13 cellular contexts compared by ENCODE assay signal in the genomic region with DNA sequence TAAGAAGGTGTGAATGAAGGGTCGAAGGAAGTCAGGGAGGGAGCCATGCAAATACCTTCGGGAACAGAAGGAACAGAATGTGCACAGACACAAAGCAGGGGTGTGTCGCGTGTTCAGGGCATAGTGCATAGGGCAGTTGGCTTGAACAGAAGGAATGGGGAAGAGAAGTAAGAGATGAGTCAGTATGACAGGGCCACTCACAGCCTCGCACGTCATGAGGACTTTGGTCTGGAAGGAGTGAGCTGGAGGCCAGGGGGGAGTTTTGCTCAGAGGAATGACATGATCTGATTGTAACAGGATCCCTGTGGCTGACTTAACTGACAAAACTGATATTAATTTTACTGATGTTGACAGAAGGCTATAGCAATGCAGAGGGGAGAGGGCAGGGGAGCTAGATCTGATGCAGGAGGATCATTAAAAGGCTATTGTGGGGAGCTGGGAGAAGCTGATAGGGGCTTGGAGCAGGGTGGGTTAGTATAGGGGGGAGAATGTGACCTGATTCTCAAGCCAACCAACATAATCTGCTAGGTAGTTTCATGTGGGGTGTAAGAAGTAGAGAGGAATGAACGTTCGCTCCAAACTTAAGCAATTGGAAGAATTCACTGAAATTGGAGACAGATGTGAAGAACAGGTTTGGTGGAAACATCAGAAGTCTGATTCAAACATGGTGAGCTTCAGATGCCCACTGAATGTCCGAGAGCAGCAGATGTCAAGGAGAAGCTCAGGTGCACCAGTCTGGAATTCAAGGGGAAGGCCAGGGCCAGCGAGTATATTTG.
DNase-seq lines count a peak whose midpoint lies in the region; ATAC-seq, FAIRE-seq and TF ChIP-seq lines count a peak whose summit lies in the region.
"Had no signal": no experiment of that assay in that cellular context is flagged by ENCODE, and none has a peak within 500 bp of the region (broad histone marks: within the 10 kb centered on the region; RNA-seq: fewer than 3 reads in every experiment).

No MANE protein-coding gene starts in this region.

- TF ChIP-seq CTCF in HepG2 (CRISPR knock-in tag; IDR thresholded peaks at IDR 0.05) (no peak), thyroid gland (IDR thresholded peaks at IDR 0.05) (no peak)

- intact Hi-C loops in HepG2 (cut with micrococcal nuclease; ENCODE audit: unreplicated experiment) = loop anchor here (10.0 kb wide), 1 partner anchor 210 kb away; no protein-coding TSS in a partner anchor
- intact Hi-C loops in thyroid gland (cut with DNase I) = loop anchor here (10.0 kb wide), 1 partner anchor 460 kb away; a partner anchor contains a TSS

- in situ Hi-C loops in HepG2 (cut with HindIII; ENCODE audit: extremely low pct_ligation_motif_present, low pct_unique_long_range_greater_than_20kb) = loop anchor here (10.0 kb wide), 1 partner anchor 510 kb away; no protein-coding TSS in a partner anchor

- WGBS in HepG2 (ENCODE audit: low lambda C conversion rate) = 28% methylated on average over 10 of the region's 10 CpGs
- 90 to 92% methylated on average over 10 of the region's 10 CpGs for WGBS in thyroid gland, 2 donors

- H3K27ac ChIP-seq in HepG2 (ENCODE audit: extremely low read length, insufficient read depth, low read length) = no peak overlapping the region
- H3K27ac ChIP-seq in thyroid gland = no peak overlapping the region
- H3K27ac ChIP-seq: dorsolateral prefrontal cortex, SK-N-MC had no signal

- H3K27me3 ChIP-seq in HepG2 (ENCODE audit: control insufficient read depth in 1 of 2, insufficient read depth in 2 of 2, low read length in 2 of 2) (no peaks in the 10 kb centered on the region), thyroid gland (no peaks in the 10 kb centered on the region)
- H3K27me3 ChIP-seq: dorsolateral prefrontal cortex had no signal

- H3K9me3 ChIP-seq in HepG2 (ENCODE audit: low read length) = peaks cover 7% of the 10 kb centered on the region; the same call in 1 of the 2 replicates
- no peaks in the 10 kb centered on the region for H3K9me3 ChIP-seq in thyroid gland

- no peaks in the 10 kb centered on the region for H3K79me2 ChIP-seq in HepG2 (ENCODE audit: insufficient read depth, low read length)

- POLR2A ChIA-PET in HepG2 (lab: Yijun Ruan, JAX) = no interaction called here

- peak overlapping the region; percentile 30; the same call in 1 of the 2 replicates for H3K4me2 ChIP-seq in HepG2 (ENCODE audit: low read depth, low read length)

- TF ChIP-seq POLR2A in HepG2 (IDR thresholded peaks at IDR 0.05; ENCODE audit: insufficient read depth in 1 of 2, low read depth in 2 of 2, low read length in 2 of 2) (no peak), GM12892 (IDR thresholded peaks at IDR 0.05; ENCODE audit: low read depth, low read length) (no peak), thyroid gland (IDR thresholded peaks at IDR 0.05) (no peak)

- H3K4me1 ChIP-seq in HepG2 (ENCODE audit: insufficient read depth, low read length) = peaks cover 14% of the 10 kb centered on the region
- peaks cover 4 to 5% of the 10 kb centered on the region in 2 donors for H3K4me1 ChIP-seq in thyroid gland

- no peak overlapping the region for H3K9ac ChIP-seq in HepG2 (ENCODE audit: insufficient read depth, low read depth, low read length)

- H3K4me3 ChIP-seq in HepG2 (replicated peaks in 1 of 3; ENCODE audit: insufficient read depth in 1 of 3, low read depth in 2 of 3, low read length in 3 of 3) (no peak overlapping the region), thyroid gland (replicated peaks in 1 of 3) (no peak overlapping the region)
- H3K4me3 ChIP-seq: dorsolateral prefrontal cortex, SK-N-MC had no signal

- DNase-seq in A172 (ENCODE audit: low spot score) (peak; percentile 57), HT-29 (ENCODE audit: low spot score) (peak; percentile 74), astrocyte of the hippocampus (ENCODE audit: low read depth, low spot score) (peak; percentile 73), HepG2 (ENCODE audit: low spot score) (peak; percentile 80), GM12892 (ENCODE audit: insufficient read length) (no peak), NCI-H1694 treated with DMSO at 0.1 percent for 48 hours (lab: John Stamatoyannopoulos, UW) (no peak), thyroid gland (no peak), activated gamma-delta T cell (lab: John Stamatoyannopoulos, UW) (no peak)
- DNase-seq: activated T-cell treated with anti-CD3 and anti-CD28 coated beads, Interleukin-2, amount 50 U/mL, for 1 hour; CD4-positive, CD25-positive, alpha-beta regulatory T cell; dorsolateral prefrontal cortex; NCI-H1048 had no signal

- H4K20me1 ChIP-seq in HepG2 (ENCODE audit: insufficient read depth, low read length) = no peaks in the 10 kb centered on the region

- CTCF ChIA-PET in HepG2 (lab: Yijun Ruan, JAX; ENCODE audit: low intra/inter-chr PET ratio, low total read pairs) = interaction anchor here (0.8 to 3.1 kb wide), 2 partner anchors 512 kb away, joined by 4 to 31 read pairs; no protein-coding TSS in a partner anchor

- TF ChIP-seq RAD21 in HepG2 (CRISPR knock-in tag; IDR thresholded peaks at IDR 0.05) = no peak

- no peak overlapping the region for H2AFZ ChIP-seq in HepG2 (ENCODE audit: low read length)

- ATAC-seq in HepG2 = peak; percentile 86

- TF ChIP-seq EP300 in HepG2 (IDR thresholded peaks at IDR 0.05; ENCODE audit: low read depth in 2 of 2, low read length in 2 of 2) (peak in 1 of 2 experiments; percentile 5; a peak in 1 of 4 replicates), HepG2 (CRISPR knock-in tag; IDR thresholded peaks at IDR 0.05; ENCODE audit: borderline replicate concordance) (no peak)

- BruUV-seq in HepG2 (replicated peaks; lab: Mats Ljungman, UMichigan) = no TSS peak

- no peaks in the 10 kb centered on the region for H3K36me3 ChIP-seq in HepG2 (replicated peaks in 1 of 2; ENCODE audit: control insufficient read depth in 1 of 2, insufficient read depth in 2 of 2, low read length in 2 of 2)
- H3K36me3 ChIP-seq in thyroid gland = no peaks in the 10 kb centered on the region

- FAIRE-seq in HepG2 (lab: Jason Lieb, UNC) (no peak), GM12892 (lab: Jason Lieb, UNC) (no peak)

TF ChIP-seq in HepG2, 621 proteins besides CTCF, POLR2A, EP300 and RAD21 (continues in another document):
- TF ChIP-seq ZNF788 (CRISPR knock-in tag; IDR thresholded peaks at IDR 0.05; ENCODE audit: borderline replicate concordance) = no peak
- TF ChIP-seq NCOR1 (IDR thresholded peaks at IDR 0.05; ENCODE audit: borderline replicate concordance, low read length) = peak; percentile 74; the same call in 1 of the 2 replicates
- TF ChIP-seq KDM1A (CRISPR knock-in tag; IDR thresholded peaks at IDR 0.05) = peak; percentile 94; the same call in 1 of the 2 replicates
- TF ChIP-seq PHF21A (CRISPR knock-in tag; IDR thresholded peaks at IDR 0.05) = peak; percentile 39; the same call in 1 of the 2 replicates
- peak; percentile 32; the same call in 1 of the 2 replicates for TF ChIP-seq MEF2D (CRISPR knock-in tag; IDR thresholded peaks at IDR 0.05)
- peak; percentile 14; the same call in 1 of the 2 replicates for TF ChIP-seq KDM6A (CRISPR knock-in tag; IDR thresholded peaks at IDR 0.05; ENCODE audit: low read depth)
- peak; percentile 76; the same call in 1 of the 2 replicates for TF ChIP-seq SIX4 (CRISPR knock-in tag; IDR thresholded peaks at IDR 0.05)
- TF ChIP-seq, protein P1, sequence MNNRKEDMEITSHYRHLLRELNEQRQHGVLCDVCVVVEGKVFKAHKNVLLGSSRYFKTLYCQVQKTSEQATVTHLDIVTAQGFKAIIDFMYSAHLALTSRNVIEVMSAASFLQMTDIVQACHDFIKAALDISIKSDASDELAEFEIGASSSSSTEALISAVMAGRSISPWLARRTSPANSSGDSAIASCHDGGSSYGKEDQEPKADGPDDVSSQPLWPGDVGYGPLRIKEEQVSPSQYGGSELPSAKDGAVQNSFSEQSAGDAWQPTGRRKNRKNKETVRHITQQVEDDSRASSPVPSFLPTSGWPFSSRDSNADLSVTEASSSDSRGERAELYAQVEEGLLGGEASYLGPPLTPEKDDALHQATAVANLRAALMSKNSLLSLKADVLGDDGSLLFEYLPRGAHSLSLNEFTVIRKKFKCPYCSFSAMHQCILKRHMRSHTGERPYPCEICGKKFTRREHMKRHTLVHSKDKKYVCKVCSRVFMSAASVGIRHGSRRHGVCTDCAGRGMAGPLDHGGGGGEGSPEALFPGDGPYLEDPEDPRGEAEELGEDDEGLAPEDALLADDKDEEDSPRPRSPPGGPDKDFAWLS (CRISPR knock-in tag; IDR thresholded peaks at IDR 0.05; ENCODE audit: borderline replicate concordance) = no peak
- TF ChIP-seq, protein P2, sequence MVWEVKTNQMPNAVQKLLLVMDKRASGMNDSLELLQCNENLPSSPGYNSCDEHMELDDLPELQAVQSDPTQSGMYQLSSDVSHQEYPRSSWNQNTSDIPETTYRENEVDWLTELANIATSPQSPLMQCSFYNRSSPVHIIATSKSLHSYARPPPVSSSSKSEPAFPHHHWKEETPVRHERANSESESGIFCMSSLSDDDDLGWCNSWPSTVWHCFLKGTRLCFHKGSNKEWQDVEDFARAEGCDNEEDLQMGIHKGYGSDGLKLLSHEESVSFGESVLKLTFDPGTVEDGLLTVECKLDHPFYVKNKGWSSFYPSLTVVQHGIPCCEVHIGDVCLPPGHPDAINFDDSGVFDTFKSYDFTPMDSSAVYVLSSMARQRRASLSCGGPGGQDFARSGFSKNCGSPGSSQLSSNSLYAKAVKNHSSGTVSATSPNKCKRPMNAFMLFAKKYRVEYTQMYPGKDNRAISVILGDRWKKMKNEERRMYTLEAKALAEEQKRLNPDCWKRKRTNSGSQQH (CRISPR knock-in tag; IDR thresholded peaks at IDR 0.05; ENCODE audit: low read depth) = peak; percentile 65; the same call in 1 of the 2 replicates
- TF ChIP-seq NR2F1 (CRISPR knock-in tag; IDR thresholded peaks at IDR 0.05) = 0 out of 4 replicates have a peak, but pooled peaks of 1 of the 2 experiments have one; percentile 10
- TF ChIP-seq SPEN (CRISPR knock-in tag; IDR thresholded peaks at IDR 0.05; ENCODE audit: low read depth) = peak; percentile 49; the same call in 1 of the 2 replicates
- TF ChIP-seq PHF20 (CRISPR knock-in tag; IDR thresholded peaks at IDR 0.05) = 0 out of 2 replicates have a peak, but pooled peaks have one; percentile 20
- no peak for TF ChIP-seq ZNF724P (CRISPR knock-in tag; IDR thresholded peaks at IDR 0.05; ENCODE audit: borderline replicate concordance)
- peak; percentile 90 for TF ChIP-seq ZMYM2 (CRISPR knock-in tag; IDR thresholded peaks at IDR 0.05)
- peak; percentile 83; the same call in 1 of the 2 replicates for TF ChIP-seq GFI1 (CRISPR knock-in tag; IDR thresholded peaks at IDR 0.05; ENCODE audit: borderline replicate concordance)
- peak; percentile 94 for TF ChIP-seq ZMYM3 (CRISPR knock-in tag; IDR thresholded peaks at IDR 0.05)
- TF ChIP-seq ZNF670 (CRISPR knock-in tag; IDR thresholded peaks at IDR 0.05; ENCODE audit: borderline replicate concordance) = peak; percentile 59; the same call in 1 of the 2 replicates
- TF ChIP-seq, protein P3, sequence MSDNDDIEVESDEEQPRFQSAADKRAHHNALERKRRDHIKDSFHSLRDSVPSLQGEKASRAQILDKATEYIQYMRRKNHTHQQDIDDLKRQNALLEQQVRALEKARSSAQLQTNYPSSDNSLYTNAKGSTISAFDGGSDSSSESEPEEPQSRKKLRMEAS (IDR thresholded peaks at IDR 0.05) = peak; percentile 78; the same call in 1 of the 2 replicates
- TF ChIP-seq JUND (CRISPR knock-in tag; IDR thresholded peaks at IDR 0.05) = peak; percentile 63; the same call in 1 of the 2 replicates

Comparison
In these comparisons a context has a peak if more than half of its experiments do, and no peak if none do; other contexts are left out.
1. DNase-seq: peak in A172 (single experiment), HT-29 (single experiment), astrocyte of the hippocampus (single experiment) and HepG2 (single experiment); none in GM12892 (single experiment), NCI-H1694 treated with DMSO at 0.1 percent for 48 hours (single experiment), thyroid gland (0 of 2) and activated gamma-delta T cell (single experiment).